Comparison of ENCODE assay signal across 29 cellular contexts in genomic region chr7:25989140-25989705, GRCh38.
DNase-seq lines count a peak whose midpoint lies in the region; ATAC-seq and TF ChIP-seq lines count a peak whose summit lies in the region.
"Had no signal": no experiment of that assay in that cellular context is flagged by ENCODE, and none has a peak within 500 bp of the region (broad histone marks: within the 10 kb centered on the region; RNA-seq: fewer than 3 reads in every experiment).

No MANE protein-coding gene starts in this region.

- DNase-seq in Caco-2 (peak; percentile 43 to 52), LNCaP clone FGC (ENCODE audit: low read depth) (peak; percentile 57), mesothelial cell of epicardium (ENCODE audit: low spot score in 2 of 2, unreplicated experiment in 2 of 2) (no peak), superior temporal gyrus (ENCODE audit: extremely low spot score) (no peak)
- no peak for DNase-seq in stimulated activated naive CD8-positive, alpha-beta T cell treated with anti-CD3 and anti-CD28 coated beads, Interleukin-15, Interleukin-2, amounts not matched to agents 100 U/mL and 50 U/mL, for 24 hours
- DNase-seq: activated CD4-positive, alpha-beta T cell treated with anti-CD3 and anti-CD28 coated beads for 1 hour; activated CD8-positive, alpha-beta memory T cell treated with anti-CD3 and anti-CD28 coated beads for 24 hours; activated gamma-delta T cell treated with Interleukin-2 at 50 U/mL for 16 hours; activated naive CD8-positive, alpha-beta T cell treated with anti-CD3 and anti-CD28 coated beads, Interleukin-2, amount 50 U/mL, for 24 hours; activated T-cell treated with anti-CD3 and anti-CD28 coated beads, Interleukin-2, amount 50 U/mL, for 1 hour; C1 segment of cervical spinal cord; cerebellar nuclear complex; glutamatergic neuron; GOT3; kidney glomerular epithelial cell; naive B cell; NCI-H1694; NCI-H446 treated with DMSO at 0.1 percent for 48 hours; right cardiac atrium; stimulated activated CD4-positive, alpha-beta T cell treated with anti-CD3 and anti-CD28 coated beads, Interleukin-12 subunit alpha, Interleukin-12 subunit beta, amount 100 ng/mL, for 4 hours; stimulated activated CD4-positive, alpha-beta T cell treated with anti-CD3 and anti-CD28 coated beads, Interleukin-4, amount 100 ng/mL, for 4 hours; stimulated activated naive CD4-positive, alpha-beta T cell treated with Interleukin-2 at 50 U/mL for 16 hours; thyroid gland had no signal

- H3K4me1 Mint-ChIP-seq in Caco-2 (ENCODE audit: low read depth, unreplicated experiment) (peaks cover 29% of the 10 kb centered on the region), mesothelial cell of epicardium (peaks cover 27% of the 10 kb centered on the region)
- H3K4me1 Mint-ChIP-seq: activated naive CD8-positive, alpha-beta T cell treated with anti-CD3 and anti-CD28 coated beads, Interleukin-2, amount 50 U/mL, for 24 hours; memory B cell; naive B cell had no signal

- H3K27me3 Mint-ChIP-seq in Caco-2 (ENCODE audit: insufficient read depth, unreplicated experiment) (no peaks in the 10 kb centered on the region), mesothelial cell of epicardium (ENCODE audit: low read depth) (no peaks in the 10 kb centered on the region)

- no peaks in the 10 kb centered on the region for H3K79me2 ChIP-seq in OCI-LY3 (ENCODE audit: low read length)

- no peaks in the 10 kb centered on the region for H3K36me3 ChIP-seq in Caco-2 (ENCODE audit: control insufficient read depth, insufficient read depth, low read length)
- H3K36me3 ChIP-seq in OCI-LY3 (replicated peaks; ENCODE audit: low read depth, low read length), result no peaks in the 10 kb centered on the region
- H3K36me3 ChIP-seq: thyroid gland had no signal

- H3K27ac ChIP-seq in OCI-LY3 (ENCODE audit: low read length), result no peak overlapping the region
- H3K27ac ChIP-seq: SK-N-MC, thyroid gland had no signal

- H3K9ac ChIP-seq in OCI-LY3 (ENCODE audit: low read length), result no peak overlapping the region

- peak overlapping the region; percentile 33 for H3K4me2 ChIP-seq in OCI-LY3 (ENCODE audit: low read length)

- CTCF ChIA-PET in Caco-2 (lab: Charles Lee), result interaction anchor here (0.5 to 1.0 kb wide), 3 partner anchors 29 to 163 kb away, joined by 3 to 6 read pairs (median 4); partner anchors contain the start of gene NFE2L3

- H3K27ac Mint-ChIP-seq in Caco-2 (ENCODE audit: unreplicated experiment) (peak overlapping the region; percentile 11), mesothelial cell of epicardium (peak overlapping the region; percentile 77)
- H3K27ac Mint-ChIP-seq: activated naive CD8-positive, alpha-beta T cell treated with anti-CD3 and anti-CD28 coated beads, Interleukin-2, amount 50 U/mL, for 24 hours; memory B cell; naive B cell; T-helper 1 cell treated with Interleukin-12 subunit alpha and Interleukin-12 subunit beta and Interleukin-4 antibody, amounts not matched to agents 30 μg/mL and 1 μg/mL, for 36 hours had no signal

- no peaks in the 10 kb centered on the region for H3K9me3 Mint-ChIP-seq in Caco-2 (ENCODE audit: unreplicated experiment)
- peaks cover 3% of the 10 kb centered on the region for H3K9me3 Mint-ChIP-seq in mesothelial cell of epicardium
- H3K9me3 Mint-ChIP-seq: activated naive CD8-positive, alpha-beta T cell treated with anti-CD3 and anti-CD28 coated beads, Interleukin-2, amount 50 U/mL, for 24 hours; T-helper 1 cell treated with Interleukin-12 subunit alpha and Interleukin-12 subunit beta and Interleukin-4 antibody, amounts not matched to agents 30 μg/mL and 1 μg/mL, for 36 hours had no signal

- ATAC-seq in HG02571 (IDR thresholded peaks at IDR 0.05; ENCODE audit: unreplicated experiment) (no peak), HG03460 (IDR thresholded peaks at IDR 0.05; ENCODE audit: unreplicated experiment) (no peak)
- ATAC-seq in stimulated activated naive CD8-positive, alpha-beta T cell treated with anti-CD3 and anti-CD28 coated beads, Interleukin-15, Interleukin-2, amounts not matched to agents 100 U/mL and 50 U/mL, for 24 hours, result no peak
- ATAC-seq: activated naive CD8-positive, alpha-beta T cell treated with anti-CD3 and anti-CD28 coated beads, Interleukin-2, amount 50 U/mL, for 24 hours; right cardiac atrium had no signal

- TF ChIP-seq CTCF in Caco-2 (IDR thresholded peaks at IDR 0.05; ENCODE audit: insufficient read depth in 1 of 2, low read depth in 1 of 2, low read length in 1 of 2, severe bottlenecking in 1 of 2, unreplicated experiment in 1 of 2) (no peak), LNCaP clone FGC (IDR thresholded peaks at IDR 0.05; ENCODE audit: control insufficient read depth, extremely low read depth, insufficient read depth) (no peak), OCI-LY3 (IDR thresholded peaks at IDR 0.05; ENCODE audit: low read depth, low read length) (no peak), mesothelial cell of epicardium (IDR thresholded peaks at IDR 0.05; ENCODE audit: unreplicated experiment) (no peak)

- H3K4me3 ChIP-seq in Caco-2 (ENCODE audit: low read depth, low read length) (no peak overlapping the region), LNCaP clone FGC (ENCODE audit: low read depth, low read length) (no peak overlapping the region), OCI-LY3 (ENCODE audit: low read length) (no peak overlapping the region)
- H3K4me3 ChIP-seq: SK-N-MC, thyroid gland had no signal

- H3K4me1 ChIP-seq in Caco-2 (peaks cover 30% of the 10 kb centered on the region), OCI-LY3 (ENCODE audit: low read length) (peaks cover 15% of the 10 kb centered on the region)
- H3K4me1 ChIP-seq: thyroid gland had no signal

- H3K36me3 Mint-ChIP-seq in Caco-2 (ENCODE audit: insufficient read depth, unreplicated experiment), result no peaks in the 10 kb centered on the region
- H3K36me3 Mint-ChIP-seq in mesothelial cell of epicardium, result no peaks in the 10 kb centered on the region

- intact Hi-C loops in Caco-2 (cut with micrococcal nuclease; ENCODE audit: unreplicated experiment), result loop anchor here (5.0 kb wide), 1 partner anchor 37 kb away; no protein-coding TSS in a partner anchor

- H3K4me3 Mint-ChIP-seq in Caco-2 (ENCODE audit: unreplicated experiment) (peak overlapping the region; percentile 2), mesothelial cell of epicardium (no peak overlapping the region)
- H3K4me3 Mint-ChIP-seq: activated naive CD8-positive, alpha-beta T cell treated with anti-CD3 and anti-CD28 coated beads, Interleukin-2, amount 50 U/mL, for 24 hours; memory B cell; naive B cell; T-helper 1 cell treated with Interleukin-12 subunit alpha and Interleukin-12 subunit beta and Interleukin-4 antibody, amounts not matched to agents 30 μg/mL and 1 μg/mL, for 36 hours had no signal

- no TSS peak for BruUV-seq in Caco-2 (replicated peaks; lab: Mats Ljungman, UMichigan)

- H3K27me3 ChIP-seq in Caco-2 (replicated peaks; ENCODE audit: control insufficient read depth, insufficient read depth, low read length) (no peaks in the 10 kb centered on the region), OCI-LY3 (ENCODE audit: low read depth, low read length) (no peaks in the 10 kb centered on the region)
- H3K27me3 ChIP-seq: thyroid gland had no signal

- no peaks in the 10 kb centered on the region for H3K9me3 ChIP-seq in Caco-2
- no peaks in the 10 kb centered on the region for H3K9me3 ChIP-seq in OCI-LY3 (ENCODE audit: insufficient read depth, low read length)
- H3K9me3 ChIP-seq: thyroid gland had no signal

- peak overlapping the region; percentile 65; the same call in 1 of the 2 replicates for H2AFZ ChIP-seq in OCI-LY3 (ENCODE audit: low read depth, low read length)

- no peaks in the 10 kb centered on the region for H4K20me1 ChIP-seq in OCI-LY3 (ENCODE audit: insufficient read depth, low read length)

- POLR2A ChIA-PET in Caco-2 (lab: Charles Lee), result interaction anchor here (0.6 to 1.2 kb wide), 2 partner anchors 17 to 33 kb away, joined by 3 read pairs; no protein-coding TSS in a partner anchor

Comparison
In these comparisons a context has a peak if more than half of its experiments do, and no peak if none do; other contexts are left out.
1. DNase-seq: peak in Caco-2 (2 of 2) and LNCaP clone FGC (single experiment); none in mesothelial cell of epicardium (0 of 2), stimulated activated naive CD8-positive, alpha-beta T cell treated with anti-CD3 and anti-CD28 coated beads, Interleukin-15, Interleukin-2, amounts not matched to agents 100 U/mL and 50 U/mL, for 24 hours (single experiment) and superior temporal gyrus (single experiment).